13 cellular contexts compared by ENCODE assay signal in genomic region chr3:131349946-131350347, GRCh38. TPM values are rescaled to one million over a fixed set of nuclear protein-coding genes. Genes with fewer than 3 reads are reported as not detected.
DNase-seq lines count a peak whose midpoint lies in the region; ATAC-seq, FAIRE-seq and TF ChIP-seq lines count a peak whose summit lies in the region.
"Had no signal": no experiment of that assay in that cellular context is flagged by ENCODE, and none has a peak within 500 bp of the region (broad histone marks: within the 10 kb centered on the region; RNA-seq: fewer than 3 reads in every experiment).

No MANE protein-coding gene starts in this region.

- TF ChIP-seq CTCF in choroid plexus epithelial cell (conservative IDR thresholded peaks at IDR 0.05; ENCODE audit: low read depth, low read length) (no peak), keratinocyte (optimal IDR thresholded peaks at IDR 0.05 in 1 of 3, IDR thresholded peaks at IDR 0.05 in 1 of 3, conservative IDR thresholded peaks at IDR 0.05 in 1 of 3; ENCODE audit: extremely low read depth in 1 of 3, insufficient read depth in 2 of 3, low read length in 3 of 3) (no peak), GM10266 (IDR thresholded peaks at IDR 0.05; ENCODE audit: control insufficient read depth, insufficient read depth, low read depth, missing control alignments) (no peak)

- H3K4me1 Mint-ChIP-seq in activated naive CD8-positive, alpha-beta T cell treated with anti-CD3 and anti-CD28 coated beads, Interleukin-2, amount 50 U/mL, for 24 hours: no peaks in the 10 kb centered on the region
- H3K4me1 Mint-ChIP-seq: central memory CD8-positive, alpha-beta T cell had no signal

- FAIRE-seq in keratinocyte (lab: Jason Lieb, UNC): peak; percentile 76
- FAIRE-seq: GM18507, pancreas had no signal

- H4K20me1 ChIP-seq in keratinocyte (ENCODE audit: control insufficient read depth, extremely low read depth, insufficient read depth, low read length): no peaks in the 10 kb centered on the region

- no peak overlapping the region for H3K9ac ChIP-seq in keratinocyte (ENCODE audit: control insufficient read depth, extremely low read depth, insufficient read depth, low read length)

- no peak overlapping the region for H3K4me3 ChIP-seq in choroid plexus epithelial cell (ENCODE audit: low read depth, low read length)
- no peak overlapping the region for H3K4me3 ChIP-seq in keratinocyte (ENCODE audit: control insufficient read depth in 2 of 3, extremely low read depth in 1 of 3, insufficient read depth in 2 of 3, low read depth in 1 of 3, low read length in 3 of 3)
- H3K4me3 ChIP-seq: pancreas had no signal

- no peaks in the 10 kb centered on the region for H3K27me3 Mint-ChIP-seq in activated naive CD8-positive, alpha-beta T cell treated with anti-CD3 and anti-CD28 coated beads, Interleukin-2, amount 50 U/mL, for 24 hours
- H3K27me3 Mint-ChIP-seq: CD4-positive, alpha-beta memory T cell; central memory CD8-positive, alpha-beta T cell had no signal

- no peaks in the 10 kb centered on the region for H3K9me1 ChIP-seq in keratinocyte (ENCODE audit: control insufficient read depth, extremely low read depth, insufficient read depth, low read length)

- no peaks in the 10 kb centered on the region for H3K79me2 ChIP-seq in keratinocyte (ENCODE audit: control insufficient read depth, insufficient read depth, low read length)

- peaks cover 18% of the 10 kb centered on the region for H3K4me1 ChIP-seq in keratinocyte (ENCODE audit: control insufficient read depth, extremely low read depth, insufficient read depth, low read length)

- no peak overlapping the region for H3K27ac ChIP-seq in keratinocyte (ENCODE audit: control insufficient read depth, insufficient read depth, low read length)
- H3K27ac ChIP-seq: pancreas had no signal

- dilution Hi-C loops in keratinocyte (cut with MboI; ENCODE audit: extremely low pct_ligation_motif_present, low sequenced_read_pairs): no loop called here

- no peak overlapping the region for H3K27ac Mint-ChIP-seq in activated naive CD8-positive, alpha-beta T cell treated with anti-CD3 and anti-CD28 coated beads, Interleukin-2, amount 50 U/mL, for 24 hours
- H3K27ac Mint-ChIP-seq: CD4-positive, alpha-beta memory T cell had no signal

- H3K4me3 Mint-ChIP-seq in activated naive CD8-positive, alpha-beta T cell treated with anti-CD3 and anti-CD28 coated beads, Interleukin-2, amount 50 U/mL, for 24 hours: no peak overlapping the region
- H3K4me3 Mint-ChIP-seq: CD4-positive, alpha-beta memory T cell; central memory CD8-positive, alpha-beta T cell had no signal

- H3K36me3 Mint-ChIP-seq in activated naive CD8-positive, alpha-beta T cell treated with anti-CD3 and anti-CD28 coated beads, Interleukin-2, amount 50 U/mL, for 24 hours (ENCODE audit: low read depth): no peaks in the 10 kb centered on the region

- no peaks in the 10 kb centered on the region for H3K9me3 Mint-ChIP-seq in activated naive CD8-positive, alpha-beta T cell treated with anti-CD3 and anti-CD28 coated beads, Interleukin-2, amount 50 U/mL, for 24 hours
- H3K9me3 Mint-ChIP-seq: central memory CD8-positive, alpha-beta T cell had no signal

- no peak overlapping the region for H2AFZ ChIP-seq in keratinocyte (ENCODE audit: control insufficient read depth, low read length)

- no peak for ATAC-seq in activated naive CD8-positive, alpha-beta T cell treated with anti-CD3 and anti-CD28 coated beads, Interleukin-2, amount 50 U/mL, for 24 hours
- no peak for ATAC-seq in HG02571 (IDR thresholded peaks at IDR 0.05; ENCODE audit: unreplicated experiment)

- H3K36me3 ChIP-seq in keratinocyte (ENCODE audit: control insufficient read depth in 2 of 2, extremely low read depth in 1 of 2, insufficient read depth in 2 of 2, low read length in 2 of 2): no peaks in the 10 kb centered on the region
- H3K36me3 ChIP-seq: pancreas had no signal

- no peaks in the 10 kb centered on the region for H3K9me3 ChIP-seq in keratinocyte (ENCODE audit: control insufficient read depth, low read depth, low read length)
- H3K9me3 ChIP-seq: pancreas had no signal

- peak; percentile 14 for DNase-seq in AG08396 (ENCODE audit: low spot score)
- DNase-seq in LHCN-M2 (ENCODE audit: low read depth): peak; percentile 41
- peak; percentile 83 for DNase-seq in choroid plexus epithelial cell (ENCODE audit: low read depth)
- DNase-seq in keratinocyte (ENCODE audit: low read depth, low spot score): peak; percentile 30
- no peak for DNase-seq in activated naive CD8-positive, alpha-beta T cell treated with anti-CD3 and anti-CD28 coated beads, Interleukin-2, amount 50 U/mL, for 24 hours
- DNase-seq in NCI-H2029 treated with DMSO at 0.1 percent for 48 hours (lab: John Stamatoyannopoulos, UW): no peak
- no peak for DNase-seq in GM10266 (ENCODE audit: extremely low spot score)
- DNase-seq: CD4-positive, alpha-beta memory T cell; NCI-H2171; pancreas had no signal

- no peaks in the 10 kb centered on the region for H3K27me3 ChIP-seq in keratinocyte (ENCODE audit: control insufficient read depth, extremely low read depth, insufficient read depth, low read length)
- H3K27me3 ChIP-seq: pancreas had no signal

- H3K4me2 ChIP-seq in keratinocyte (ENCODE audit: control insufficient read depth, extremely low read depth, insufficient read depth, low read depth, low read length): peak overlapping the region; percentile 34

RNA-seq across cellular contexts. Expression of gene NUDT16, which starts 31.6 kb away (rescaled TPM):
- total RNA-seq in LHCN-M2 (2014; rRNA removed): 15.0 and 15.3 TPM in 2 replicates
- polyA plus RNA-seq in LHCN-M2 (2012): 13.5 TPM
- 3.6 to 6.9 TPM (median 6.4 TPM) in 3 replicates for polyA plus RNA-seq in keratinocyte
- 6.9 TPM for polyA plus RNA-seq in keratinocyte (2011; ENCODE audit: low read depth)
- 6.2 and 6.6 TPM in 2 replicates for polyA plus RNA-seq in keratinocyte (2011; cell fraction: cytosol; rRNA removed)
- polyA plus RNA-seq in keratinocyte (2011; cell fraction: nucleus; rRNA removed): 11.2 and 11.7 TPM in 2 replicates
- 6.1 and 9.8 TPM in 2 replicates for polyA plus RNA-seq in keratinocyte (2012; ENCODE audit: low replicate concordance)
- 4.0 to 4.3 TPM (median 4.0 TPM) in 3 replicates for polyA minus RNA-seq in keratinocyte
- 10.6 TPM for polyA minus RNA-seq in keratinocyte (2011; cell fraction: cytosol; rRNA and poly(A)+ RNA removed)
- polyA minus RNA-seq in keratinocyte (2011; cell fraction: nucleus; rRNA and poly(A)+ RNA removed): 4.6 and 5.9 TPM in 2 replicates

Comparison
In these comparisons a context has a peak if more than half of its experiments do, and no peak if none do; other contexts are left out.
1. DNase-seq: peak in AG08396 (single experiment), LHCN-M2 (single experiment), choroid plexus epithelial cell (single experiment) and keratinocyte (single experiment); none in activated naive CD8-positive, alpha-beta T cell treated with anti-CD3 and anti-CD28 coated beads, Interleukin-2, amount 50 U/mL, for 24 hours (single experiment), NCI-H2029 treated with DMSO at 0.1 percent for 48 hours (single experiment) and GM10266 (single experiment).